ENCODE assay signal across 31 cellular contexts in genomic region chr13:108060111-108060510, GRCh38.
"Had no signal": no experiment of that assay in that cellular context is flagged by ENCODE, and none has a peak within 500 bp of the region (broad histone marks: within the 10 kb centered on the region; RNA-seq: fewer than 3 reads in every experiment).

No MANE protein-coding gene starts in this region.

- H3K36me3 ChIP-seq: cardiac muscle cell, colonic mucosa, gastrocnemius medialis, left ventricle myocardium inferior, ovary, prostate gland, sigmoid colon, thyroid gland, upper lobe of right lung had no signal

- H3K9me3 ChIP-seq: colonic mucosa, gastrocnemius medialis, ovary, prostate gland, sigmoid colon, thyroid gland, upper lobe of right lung had no signal

- ATAC-seq: activated CD4-positive, alpha-beta T cell treated with anti-CD3 and anti-CD28 coated beads for 36 hours; activated CD8-positive, alpha-beta memory T cell treated with anti-CD3 and anti-CD28 coated beads, Interleukin-2, amount 10 ng/mL, durations not matched to agents 7 days and 5 days; activated CD8-positive, alpha-beta T cell treated with anti-CD3 and anti-CD28 coated beads, Interleukin-2, amount 10 ng/mL, durations not matched to agents 7 days and 5 days; activated T-cell treated with anti-CD3 and anti-CD28 coated beads, Interleukin-2, amount 50 U/mL, for 72 hours; body of pancreas; gastrocnemius medialis; mucosa of descending colon; stimulated activated effector memory CD8-positive, alpha-beta T cell treated with anti-CD3 and anti-CD28 coated beads, Interleukin-12 subunit alpha, Interleukin-12 subunit beta, amount 100 ng/mL, for 72 hours; upper lobe of right lung had no signal

- H3K27ac Mint-ChIP-seq: activated CD4-positive, alpha-beta T cell treated with anti-CD3 and anti-CD28 coated beads for 36 hours; activated CD8-positive, alpha-beta memory T cell treated with anti-CD3 and anti-CD28 coated beads, Interleukin-2, amount 10 ng/mL, durations not matched to agents 7 days and 5 days; activated CD8-positive, alpha-beta T cell treated with anti-CD3 and anti-CD28 coated beads, Interleukin-2, amount 10 ng/mL, durations not matched to agents 7 days and 5 days; activated naive CD8-positive, alpha-beta T cell; activated T-cell treated with anti-CD3 and anti-CD28 coated beads, Interleukin-2, amount 50 U/mL, for 72 hours; nephron; stimulated activated effector memory CD8-positive, alpha-beta T cell treated with anti-CD3 and anti-CD28 coated beads, Interleukin-12 subunit alpha, Interleukin-12 subunit beta, amount 100 ng/mL, for 72 hours; stimulated activated naive CD8-positive, alpha-beta T cell treated with anti-CD3 and anti-CD28 coated beads, Interleukin-15, Interleukin-2, amounts not matched to agents 100 ng/mL and 50 ng/mL, for 24 hours; T-helper 2 cell treated with Interferon-gamma antibody and Interleukin-4, amounts not matched to agents 5 μg/mL and 100 μg/mL, for 36 hours had no signal

- H3K27me3 ChIP-seq: body of pancreas, cardiac muscle cell, colonic mucosa, gastrocnemius medialis, ovary, sigmoid colon, thyroid gland, upper lobe of right lung had no signal

- H3K4me1 Mint-ChIP-seq: activated CD4-positive, alpha-beta T cell treated with anti-CD3 and anti-CD28 coated beads for 36 hours; activated CD8-positive, alpha-beta memory T cell treated with anti-CD3 and anti-CD28 coated beads, Interleukin-2, amount 10 ng/mL, durations not matched to agents 7 days and 5 days; stimulated activated effector memory CD8-positive, alpha-beta T cell treated with anti-CD3 and anti-CD28 coated beads, Interleukin-12 subunit alpha, Interleukin-12 subunit beta, amount 100 ng/mL, for 72 hours had no signal

- H3K36me3 Mint-ChIP-seq: activated CD8-positive, alpha-beta memory T cell treated with anti-CD3 and anti-CD28 coated beads, Interleukin-2, amount 10 ng/mL, durations not matched to agents 7 days and 5 days; activated naive CD8-positive, alpha-beta T cell; stimulated activated effector memory CD8-positive, alpha-beta T cell treated with anti-CD3 and anti-CD28 coated beads, Interleukin-12 subunit alpha, Interleukin-12 subunit beta, amount 100 ng/mL, for 72 hours had no signal

- H3K4me3 ChIP-seq: body of pancreas, cardiac muscle cell, colonic mucosa, gastrocnemius medialis, left ventricle myocardium inferior, lung, mucosa of descending colon, ovary, prostate gland, sigmoid colon, thyroid gland, upper lobe of right lung had no signal

- DNase-seq: activated CD4-positive, alpha-beta T cell treated with anti-CD3 and anti-CD28 coated beads for 36 hours; activated CD4-positive, CD25-positive, alpha-beta regulatory T cell; activated CD8-positive, alpha-beta memory T cell treated with anti-CD3 and anti-CD28 coated beads, Interleukin-2, amount 10 ng/mL, durations not matched to agents 7 days and 5 days; activated CD8-positive, alpha-beta T cell treated with anti-CD3 and anti-CD28 coated beads, Interleukin-2, amount 10 ng/mL, durations not matched to agents 7 days and 5 days; activated naive CD4-positive, alpha-beta T cell; activated T-cell treated with anti-CD3 and anti-CD28 coated beads, Interleukin-2, amount 50 U/mL, for 72 hours; anterior cingulate cortex; body of pancreas; cerebellar nuclear complex; colonic mucosa; effector memory CD4-positive, alpha-beta T cell; erythroblast; gastrocnemius medialis; hippocampal formation; left ventricle myocardium inferior; mucosa of descending colon; ovary; sigmoid colon; small intestine; stimulated activated CD4-positive, alpha-beta T cell treated with anti-CD3 and anti-CD28 coated beads, Interleukin-4, amount 100 ng/mL, for 24 hours; T-helper 1 cell; thyroid gland; upper lobe of right lung had no signal

- H3K27me3 Mint-ChIP-seq: activated CD4-positive, alpha-beta T cell treated with anti-CD3 and anti-CD28 coated beads for 36 hours; activated CD8-positive, alpha-beta memory T cell treated with anti-CD3 and anti-CD28 coated beads, Interleukin-2, amount 10 ng/mL, durations not matched to agents 7 days and 5 days; activated naive CD8-positive, alpha-beta T cell; stimulated activated naive CD8-positive, alpha-beta T cell treated with anti-CD3 and anti-CD28 coated beads, Interleukin-15, Interleukin-2, amounts not matched to agents 100 ng/mL and 50 ng/mL, for 24 hours had no signal

- H3K4me3 Mint-ChIP-seq: activated CD4-positive, alpha-beta T cell treated with anti-CD3 and anti-CD28 coated beads for 36 hours; activated CD8-positive, alpha-beta memory T cell treated with anti-CD3 and anti-CD28 coated beads, Interleukin-2, amount 10 ng/mL, durations not matched to agents 7 days and 5 days; activated CD8-positive, alpha-beta T cell treated with anti-CD3 and anti-CD28 coated beads, Interleukin-2, amount 10 ng/mL, durations not matched to agents 7 days and 5 days; activated naive CD8-positive, alpha-beta T cell; activated T-cell treated with anti-CD3 and anti-CD28 coated beads, Interleukin-2, amount 50 U/mL, for 72 hours; nephron; stimulated activated effector memory CD8-positive, alpha-beta T cell treated with anti-CD3 and anti-CD28 coated beads, Interleukin-12 subunit alpha, Interleukin-12 subunit beta, amount 100 ng/mL, for 72 hours; stimulated activated naive CD8-positive, alpha-beta T cell treated with anti-CD3 and anti-CD28 coated beads, Interleukin-15, Interleukin-2, amounts not matched to agents 100 ng/mL and 50 ng/mL, for 24 hours; T-helper 2 cell treated with Interferon-gamma antibody and Interleukin-4, amounts not matched to agents 5 μg/mL and 100 μg/mL, for 36 hours had no signal

- H3K4me1 ChIP-seq: body of pancreas, colonic mucosa, gastrocnemius medialis, left ventricle myocardium inferior, prostate gland, sigmoid colon, thyroid gland, upper lobe of right lung had no signal

- H3K27ac ChIP-seq: body of pancreas, cardiac muscle cell, colonic mucosa, gastrocnemius medialis, left ventricle myocardium inferior, ovary, prostate gland, sigmoid colon, thyroid gland, upper lobe of right lung had no signal
